Comparison of ENCODE assay signal across 26 cellular contexts in genomic region chr2:219566640-219567039, GRCh38. TPM values are rescaled to one million over a fixed set of nuclear protein-coding genes. Genes with fewer than 3 reads are reported as not detected.
"Had no signal": no experiment of that assay in that cellular context is flagged by ENCODE, and none has a peak within 500 bp of the region (broad histone marks: within the 10 kb centered on the region; RNA-seq: fewer than 3 reads in every experiment).

No MANE protein-coding gene starts in this region.

- H3K36me3 Mint-ChIP-seq: activated naive CD8-positive, alpha-beta T cell treated with anti-CD3 and anti-CD28 coated beads for 36 hours; immature natural killer cell had no signal

- ATAC-seq: body of pancreas, gastrocnemius medialis, left colon, psoas muscle had no signal

- H3K4me3 ChIP-seq: adrenal gland, body of pancreas, gastrocnemius medialis, psoas muscle, smooth muscle cell, suprapubic skin, tibial artery had no signal

- H3K4me2 ChIP-seq: smooth muscle cell had no signal

- H3K4me3 Mint-ChIP-seq: activated naive CD4-positive, alpha-beta T cell treated with anti-CD3 and anti-CD28 coated beads for 36 hours; activated naive CD8-positive, alpha-beta T cell treated with anti-CD3 and anti-CD28 coated beads for 36 hours; immature natural killer cell had no signal

- H3K9me3 Mint-ChIP-seq: activated naive CD4-positive, alpha-beta T cell treated with anti-CD3 and anti-CD28 coated beads for 36 hours; activated naive CD8-positive, alpha-beta T cell treated with anti-CD3 and anti-CD28 coated beads for 36 hours had no signal

- H3K27ac Mint-ChIP-seq: activated naive CD4-positive, alpha-beta T cell treated with anti-CD3 and anti-CD28 coated beads for 36 hours; activated naive CD8-positive, alpha-beta T cell treated with anti-CD3 and anti-CD28 coated beads for 36 hours; immature natural killer cell had no signal

- H3K4me1 Mint-ChIP-seq: activated naive CD8-positive, alpha-beta T cell treated with anti-CD3 and anti-CD28 coated beads for 36 hours had no signal

- H3K9me3 ChIP-seq: adrenal gland, body of pancreas, gastrocnemius medialis, psoas muscle, suprapubic skin, tibial artery had no signal

- H3K27me3 ChIP-seq: adrenal gland, body of pancreas, gastrocnemius medialis, suprapubic skin, tibial artery had no signal

- H3K79me2 ChIP-seq: parathyroid adenoma had no signal

- DNase-seq: activated CD4-positive, alpha-beta T cell treated with anti-CD3 and anti-CD28 coated beads for 4 hours; activated CD4-positive, alpha-beta T cell treated with anti-CD3 and anti-CD28 coated beads, Interleukin-2, amount 50 U/mL, for 4 hours; activated effector memory CD4-positive, alpha-beta T cell treated with anti-CD3 and anti-CD28 coated beads, Interleukin-2, amount 50 U/mL, for 16 hours; activated naive CD4-positive, alpha-beta T cell treated with anti-CD3 and anti-CD28 coated beads for 36 hours; activated naive CD8-positive, alpha-beta T cell treated with anti-CD3 and anti-CD28 coated beads for 36 hours; activated T-cell treated with anti-CD3 and anti-CD28 coated beads for 4 hours; body of pancreas; effector CD8-positive, alpha-beta T cell; erythroblast; gastrocnemius medialis; hippocampal formation; immature natural killer cell; left colon; mammary epithelial cell; occipital lobe; psoas muscle; stimulated activated CD4-positive, alpha-beta T cell treated with anti-CD3 and anti-CD28 coated beads, Interleukin-1b, Interleukin-23, amount 100 ng/mL, for 48 hours; stimulated activated naive CD4-positive, alpha-beta T cell; tibial artery had no signal

- H3K9ac ChIP-seq: parathyroid adenoma had no signal

- FAIRE-seq: colon, kidney had no signal

- H2AFZ ChIP-seq: parathyroid adenoma had no signal

- H3K27ac ChIP-seq: adrenal gland, body of pancreas, gastrocnemius medialis, parathyroid adenoma, psoas muscle, suprapubic skin, tibial artery had no signal

RNA-seq across cellular contexts. Expression of gene INHA, which starts 5.5 kb away (rescaled TPM):
- total RNA-seq: activated naive CD4-positive, alpha-beta T cell treated with anti-CD3 and anti-CD28 coated beads for 36 hours; activated naive CD8-positive, alpha-beta T cell treated with anti-CD3 and anti-CD28 coated beads for 36 hours; dermis microvascular lymphatic vessel endothelial cell; left colon; occipital lobe had no signal
- polyA plus RNA-seq: immature natural killer cell had no signal

RNA-seq across cellular contexts. Expression of gene TMEM198, which starts 22.8 kb away (rescaled TPM):
- total RNA-seq: dermis microvascular lymphatic vessel endothelial cell had no signal
